In genomic region chr1:22763479-22764200, GRCh38 we compare ENCODE assay signal across 17 cellular contexts. TPM values are rescaled to one million over a fixed set of nuclear protein-coding genes. Genes with fewer than 3 reads are reported as not detected.
DNase-seq lines count a peak whose midpoint lies in the region; ATAC-seq and TF ChIP-seq lines count a peak whose summit lies in the region.
"Had no signal": no experiment of that assay in that cellular context is flagged by ENCODE, and none has a peak within 500 bp of the region (broad histone marks: within the 10 kb centered on the region; RNA-seq: fewer than 3 reads in every experiment).

No MANE protein-coding gene starts in this region.

- H3K27ac ChIP-seq in dorsolateral prefrontal cortex, result no peak overlapping the region
- H3K27ac ChIP-seq: BLaER1 treated with 17β-estradiol and CSF1 and Interleukin-3, amounts not matched to agents 10 nM and 100 nM had no signal

- no peaks in the 10 kb centered on the region for H3K9me3 Mint-ChIP-seq in stimulated activated naive CD8-positive, alpha-beta T cell treated with anti-CD3 and anti-CD28 coated beads, Interleukin-15, amount 100 ng/mL, for 72 hours
- H3K9me3 Mint-ChIP-seq in stimulated activated memory B cell treated with anti-CD40 and anti-IgM and Interleukin-4, amounts not matched to agents 10 μg/mL and 1 μg/mL and 100 μg/mL, for 72 hours, result no peaks in the 10 kb centered on the region
- H3K9me3 Mint-ChIP-seq: activated B cell treated with CpG ODN at 0.5 μM for 24 hours; natural killer cell; stimulated activated naive CD8-positive, alpha-beta T cell treated with anti-CD3 and anti-CD28 coated beads, Interleukin-15, Interleukin-2, amounts not matched to agents 100 ng/mL and 50 ng/mL, for 24 hours had no signal

- intact Hi-C loops in dorsolateral prefrontal cortex (cut with DNase I), result no loop called here

- no peaks in the 10 kb centered on the region for H3K4me1 Mint-ChIP-seq in stimulated activated naive CD8-positive, alpha-beta T cell treated with anti-CD3 and anti-CD28 coated beads, Interleukin-15, amount 100 ng/mL, for 72 hours
- H3K4me1 Mint-ChIP-seq in stimulated activated memory B cell treated with anti-CD40 and anti-IgM and Interleukin-4, amounts not matched to agents 10 μg/mL and 1 μg/mL and 100 μg/mL, for 72 hours, result no peaks in the 10 kb centered on the region
- H3K4me1 Mint-ChIP-seq: activated B cell treated with CpG ODN at 0.5 μM for 24 hours, natural killer cell had no signal

- H3K27ac Mint-ChIP-seq in stimulated activated naive CD8-positive, alpha-beta T cell treated with anti-CD3 and anti-CD28 coated beads, Interleukin-15, amount 100 ng/mL, for 72 hours, result no peak overlapping the region
- no peak overlapping the region for H3K27ac Mint-ChIP-seq in stimulated activated memory B cell treated with anti-CD40 and anti-IgM and Interleukin-4, amounts not matched to agents 10 μg/mL and 1 μg/mL and 100 μg/mL, for 72 hours
- H3K27ac Mint-ChIP-seq: activated B cell treated with CpG ODN at 0.5 μM for 24 hours; natural killer cell; stimulated activated naive CD8-positive, alpha-beta T cell treated with anti-CD3 and anti-CD28 coated beads, Interleukin-15, Interleukin-2, amounts not matched to agents 100 ng/mL and 50 ng/mL, for 24 hours had no signal

- H3K4me3 Mint-ChIP-seq in stimulated activated naive CD8-positive, alpha-beta T cell treated with anti-CD3 and anti-CD28 coated beads, Interleukin-15, amount 100 ng/mL, for 72 hours, result no peak overlapping the region
- H3K4me3 Mint-ChIP-seq in stimulated activated memory B cell treated with anti-CD40 and anti-IgM and Interleukin-4, amounts not matched to agents 10 μg/mL and 1 μg/mL and 100 μg/mL, for 72 hours, result no peak overlapping the region
- H3K4me3 Mint-ChIP-seq: activated B cell treated with CpG ODN at 0.5 μM for 24 hours; natural killer cell; stimulated activated naive CD8-positive, alpha-beta T cell treated with anti-CD3 and anti-CD28 coated beads, Interleukin-15, Interleukin-2, amounts not matched to agents 100 ng/mL and 50 ng/mL, for 24 hours had no signal

- H3K27me3 ChIP-seq in dorsolateral prefrontal cortex, result no peaks in the 10 kb centered on the region
- H3K27me3 ChIP-seq: BLaER1 treated with 17β-estradiol and CSF1 and Interleukin-3, amounts not matched to agents 10 nM and 100 nM had no signal

- H3K36me3 Mint-ChIP-seq in stimulated activated memory B cell treated with anti-CD40 and anti-IgM and Interleukin-4, amounts not matched to agents 10 μg/mL and 1 μg/mL and 100 μg/mL, for 72 hours, result no peaks in the 10 kb centered on the region
- H3K36me3 Mint-ChIP-seq: natural killer cell had no signal

- H3K4me3 ChIP-seq in fibroblast of villous mesenchyme (ENCODE audit: low read depth, low read length) (no peak overlapping the region), dorsolateral prefrontal cortex (no peak overlapping the region)
- H3K4me3 ChIP-seq: BLaER1 treated with 17β-estradiol and CSF1 and Interleukin-3, amounts not matched to agents 10 nM and 100 nM; lung had no signal

- TF ChIP-seq CTCF in fibroblast of villous mesenchyme (IDR thresholded peaks at IDR 0.05; ENCODE audit: insufficient read depth, low read depth, low read length) (no peak), dorsolateral prefrontal cortex (IDR thresholded peaks at IDR 0.05 in 54 of 56, conservative IDR thresholded peaks at IDR 0.05 in 2 of 56; ENCODE audit: low read depth in 1 of 56, partially characterized antibody in 56 of 56) (no peak)

- peak; percentile 33 for ATAC-seq in stimulated activated naive CD8-positive, alpha-beta T cell treated with anti-CD3 and anti-CD28 coated beads, Interleukin-15, amount 100 ng/mL, for 72 hours
- ATAC-seq in stimulated activated naive CD8-positive, alpha-beta T cell treated with anti-CD3 and anti-CD28 coated beads, Interleukin-15, Interleukin-2, amounts not matched to agents 100 U/mL and 50 U/mL, for 24 hours, result no peak
- ATAC-seq in HG03103 (IDR thresholded peaks at IDR 0.05; ENCODE audit: low read depth, unreplicated experiment) (peak; percentile 56), GM19467 (IDR thresholded peaks at IDR 0.05; ENCODE audit: unreplicated experiment) (no peak)
- no peak for ATAC-seq in stimulated activated memory B cell treated with anti-CD40 and anti-IgM and Interleukin-4, amounts not matched to agents 10 μg/mL and 1 μg/mL and 100 μg/mL, for 72 hours
- ATAC-seq: natural killer cell had no signal

- no peaks in the 10 kb centered on the region for H3K27me3 Mint-ChIP-seq in stimulated activated naive CD8-positive, alpha-beta T cell treated with anti-CD3 and anti-CD28 coated beads, Interleukin-15, amount 100 ng/mL, for 72 hours
- peaks cover 23% of the 10 kb centered on the region for H3K27me3 Mint-ChIP-seq in stimulated activated memory B cell treated with anti-CD40 and anti-IgM and Interleukin-4, amounts not matched to agents 10 μg/mL and 1 μg/mL and 100 μg/mL, for 72 hours
- H3K27me3 Mint-ChIP-seq: stimulated activated naive CD8-positive, alpha-beta T cell treated with anti-CD3 and anti-CD28 coated beads, Interleukin-15, Interleukin-2, amounts not matched to agents 100 ng/mL and 50 ng/mL, for 24 hours had no signal

- no peak for DNase-seq in stimulated activated naive CD8-positive, alpha-beta T cell treated with anti-CD3 and anti-CD28 coated beads, Interleukin-15, amount 100 ng/mL, for 72 hours
- DNase-seq in stimulated activated naive CD8-positive, alpha-beta T cell treated with anti-CD3 and anti-CD28 coated beads, Interleukin-15, Interleukin-2, amounts not matched to agents 100 U/mL and 50 U/mL, for 24 hours, result no peak
- DNase-seq in fibroblast of villous mesenchyme (ENCODE audit: low read depth), result peak; percentile 72
- DNase-seq in NCI-H2227 treated with DMSO at 0.1 percent for 48 hours (lab: John Stamatoyannopoulos, UW), result no peak
- no peak for DNase-seq in dorsolateral prefrontal cortex
- DNase-seq: activated B cell treated with CpG ODN at 0.5 μM for 24 hours, aorta, Karpas-422, natural killer cell, NCI-H1417 had no signal

RNA-seq across cellular contexts. Expression of gene EPHB2, which starts 53.0 kb away (rescaled TPM):
- total RNA-seq in fibroblast of villous mesenchyme, result 4.3 and 9.7 TPM in 2 replicates
- total RNA-seq in dorsolateral prefrontal cortex, result 10 to 100 TPM; 11.4 to 21.5 (median 15.7) TPM
- total RNA-seq: T-helper 1 cell treated with Interleukin-12 subunit alpha and Interleukin-12 subunit beta and Interleukin-4 antibody, amounts not matched to agents 30 ng/mL and 1 ng/mL, for 36 hours had no signal

Comparison
In these comparisons a context has a peak if more than half of its experiments do, and no peak if none do; other contexts are left out.
1. ATAC-seq: peak in stimulated activated naive CD8-positive, alpha-beta T cell treated with anti-CD3 and anti-CD28 coated beads, Interleukin-15, amount 100 ng/mL, for 72 hours (single experiment) and HG03103 (single experiment); none in stimulated activated naive CD8-positive, alpha-beta T cell treated with anti-CD3 and anti-CD28 coated beads, Interleukin-15, Interleukin-2, amounts not matched to agents 100 U/mL and 50 U/mL, for 24 hours (single experiment), GM19467 (single experiment) and stimulated activated memory B cell treated with anti-CD40 and anti-IgM and Interleukin-4, amounts not matched to agents 10 μg/mL and 1 μg/mL and 100 μg/mL, for 72 hours (single experiment).